In genomic region chr4:22501715-22502095, GRCh38 we compare ENCODE assay signal across 19 cellular contexts. TPM values are rescaled to one million over a fixed set of nuclear protein-coding genes. Genes with fewer than 3 reads are reported as not detected.
DNase-seq lines count a peak whose midpoint lies in the region; ATAC-seq, FAIRE-seq and TF ChIP-seq lines count a peak whose summit lies in the region.
"Had no signal": no experiment of that assay in that cellular context is flagged by ENCODE, and none has a peak within 500 bp of the region (broad histone marks: within the 10 kb centered on the region; RNA-seq: fewer than 3 reads in every experiment).

No MANE protein-coding gene starts in this region.

- CTCF ChIA-PET in activated naive CD4-positive, alpha-beta T cell treated with anti-CD3 and anti-CD28 coated beads for 36 hours (lab: Charles Lee): interaction anchor here (0.6 to 1.6 kb wide), 3 partner anchors 13 to 145 kb away, joined by 3 to 6 read pairs (median 4); no protein-coding TSS in a partner anchor

- no peak overlapping the region for H3K4me3 ChIP-seq in HUES48 (ENCODE audit: low read depth, low read length)
- H3K4me3 ChIP-seq in bronchial epithelial cell (ENCODE audit: low read depth, low read length): no peak overlapping the region
- no peak overlapping the region for H3K4me3 ChIP-seq in small intestine (ENCODE audit: low read depth in 1 of 2, low read length in 2 of 2)
- H3K4me3 ChIP-seq in transverse colon: no peak overlapping the region
- H3K4me3 ChIP-seq: A549, HAP-1 had no signal

- peaks cover 36% of the 10 kb centered on the region for H3K4me1 ChIP-seq in HUES48 (ENCODE audit: control insufficient read depth, insufficient read depth, low read length)
- peaks cover 2 to 4% of the 10 kb centered on the region in 2 donors for H3K4me1 ChIP-seq in small intestine (ENCODE audit: control insufficient read depth in 2 of 2, insufficient read depth in 1 of 2, low read depth in 1 of 2, low read length in 1 of 2)
- peaks cover 11 to 38% (median 22%) of the 10 kb centered on the region in 4 donors for H3K4me1 ChIP-seq in transverse colon

- H3K27me3 ChIP-seq in HUES48 (ENCODE audit: control insufficient read depth, insufficient read depth, low read length) (no peaks in the 10 kb centered on the region), bronchial epithelial cell (ENCODE audit: control insufficient read depth, insufficient read depth, low read length) (no peaks in the 10 kb centered on the region), small intestine (ENCODE audit: control insufficient read depth in 2 of 2, insufficient read depth in 2 of 2, low read length in 2 of 2) (no peaks in the 10 kb centered on the region), transverse colon (no peaks in the 10 kb centered on the region)

- peaks cover 29% of the 10 kb centered on the region for H3K4me1 Mint-ChIP-seq in activated naive CD4-positive, alpha-beta T cell treated with anti-CD3 and anti-CD28 coated beads for 36 hours (ENCODE audit: low read depth)
- H3K4me1 Mint-ChIP-seq: CD14-positive monocyte had no signal

- H3K9me3 Mint-ChIP-seq in activated naive CD4-positive, alpha-beta T cell treated with anti-CD3 and anti-CD28 coated beads for 36 hours: no peaks in the 10 kb centered on the region
- H3K9me3 Mint-ChIP-seq in activated naive CD4-positive, alpha-beta T cell treated with anti-CD3 and anti-CD28 coated beads, Interleukin-2, amount 50 U/mL, for 72 hours: no peaks in the 10 kb centered on the region

- peaks cover 5% of the 10 kb centered on the region for H3K36me3 Mint-ChIP-seq in activated naive CD4-positive, alpha-beta T cell treated with anti-CD3 and anti-CD28 coated beads for 36 hours (ENCODE audit: low read depth)
- H3K36me3 Mint-ChIP-seq in activated naive CD4-positive, alpha-beta T cell treated with anti-CD3 and anti-CD28 coated beads, Interleukin-2, amount 50 U/mL, for 72 hours: peaks cover 0 to 12% of the 10 kb centered on the region in 2 donors
- H3K36me3 Mint-ChIP-seq: CD14-positive monocyte had no signal

- H3K27ac ChIP-seq in HUES48 (ENCODE audit: low read depth, low read length): peak overlapping the region; percentile 43
- H3K27ac ChIP-seq in small intestine (ENCODE audit: low read depth in 1 of 2, low read length in 1 of 2): no peak overlapping the region
- H3K27ac ChIP-seq in transverse colon: no peak overlapping the region

- no peak for TF ChIP-seq POLR2A in transverse colon (IDR thresholded peaks at IDR 0.05)

- no peak overlapping the region for H3K4me3 Mint-ChIP-seq in activated naive CD4-positive, alpha-beta T cell treated with anti-CD3 and anti-CD28 coated beads for 36 hours
- H3K4me3 Mint-ChIP-seq: CD14-positive monocyte had no signal

- no peak for DNase-seq in activated naive CD4-positive, alpha-beta T cell treated with anti-CD3 and anti-CD28 coated beads for 36 hours
- no peak for DNase-seq in activated naive CD4-positive, alpha-beta T cell treated with anti-CD3 and anti-CD28 coated beads, Interleukin-2, amount 50 U/mL, for 72 hours (ENCODE audit: low spot score in 2 of 2)
- peak; percentile 76 for DNase-seq in bronchial epithelial cell (ENCODE audit: low read depth)
- no peak for DNase-seq in small intestine
- DNase-seq in transverse colon: no peak
- DNase-seq in head of caudate nucleus: no peak
- DNase-seq: COR-L47, DMS53, NCI-H1048, NCI-H146, NCI-H2107, NCI-H345, NCI-H526 treated with DMSO at 0.1 percent for 48 hours, OCI-M1 had no signal

- H3K27ac Mint-ChIP-seq in activated naive CD4-positive, alpha-beta T cell treated with anti-CD3 and anti-CD28 coated beads for 36 hours: peak overlapping the region; percentile 72
- H3K27ac Mint-ChIP-seq in activated naive CD4-positive, alpha-beta T cell treated with anti-CD3 and anti-CD28 coated beads, Interleukin-2, amount 50 U/mL, for 72 hours: peak overlapping the region in 1 of 2 donors; percentile 82
- H3K27ac Mint-ChIP-seq: CD14-positive monocyte had no signal

- ATAC-seq in activated naive CD4-positive, alpha-beta T cell treated with anti-CD3 and anti-CD28 coated beads, Interleukin-2, amount 50 U/mL, for 72 hours: no peak

- H3K9ac ChIP-seq in HUES48 (ENCODE audit: low read depth, low read length): no peak overlapping the region

- intact Hi-C loops in activated naive CD4-positive, alpha-beta T cell treated with anti-CD3 and anti-CD28 coated beads for 36 hours (cut with micrococcal nuclease): loop anchor here (1.0 to 10.0 kb wide), 8 partner anchors 13 to 1797 kb away; partner anchors contain the start of gene PACRGL
- intact Hi-C loops in transverse colon (cut with DNase I; ENCODE audit: low total_unique reads): no loop called here
- intact Hi-C loops in head of caudate nucleus (cut with DNase I): no loop called here

- H3K36me3 ChIP-seq in HUES48 (ENCODE audit: control insufficient read depth, insufficient read depth, low read length): no peaks in the 10 kb centered on the region
- H3K36me3 ChIP-seq in bronchial epithelial cell (ENCODE audit: control insufficient read depth, insufficient read depth, low read length): no peaks in the 10 kb centered on the region
- no peaks in the 10 kb centered on the region for H3K36me3 ChIP-seq in small intestine (ENCODE audit: control insufficient read depth in 2 of 2, insufficient read depth in 2 of 2, low read length in 2 of 2)
- no peaks in the 10 kb centered on the region for H3K36me3 ChIP-seq in transverse colon
- H3K36me3 ChIP-seq: HAP-1 had no signal

- TF ChIP-seq CTCF in bronchial epithelial cell (IDR thresholded peaks at IDR 0.05; ENCODE audit: insufficient read depth, low read length, severe bottlenecking) (no peak), transverse colon (IDR thresholded peaks at IDR 0.05) (no peak)

- FAIRE-seq in bronchial epithelial cell (lab: Jason Lieb, UNC) (no peak), small intestine (lab: Jason Lieb, UNC) (peak; percentile 10)
- FAIRE-seq: A549, GM18507 had no signal

- in situ Hi-C loops in transverse colon (cut with MboI; ENCODE audit: low pct_ligation_motif_present in 1 of 4, low pct_unique_long_range_greater_than_20kb in 1 of 4, low sequenced_read_pairs in 3 of 4): no loop called here

- WGBS in small intestine, 3 donors: 41 to 53% (median 43%) methylated on average over 3 of the region's 3 CpGs
- 0 to 44% methylated on average over 1 to 3 of the region's 3 CpGs for WGBS in transverse colon (ENCODE audit: low coverage in 1 of 2), 2 donors

- H3K27me3 Mint-ChIP-seq in activated naive CD4-positive, alpha-beta T cell treated with anti-CD3 and anti-CD28 coated beads for 36 hours (ENCODE audit: low read depth): no peaks in the 10 kb centered on the region

- TF ChIP-seq EP300 in transverse colon (IDR thresholded peaks at IDR 0.05; ENCODE audit: low read depth): no peak

- no peaks in the 10 kb centered on the region for H3K9me3 ChIP-seq in HUES48 (ENCODE audit: control insufficient read depth, insufficient read depth, low read length)
- no peaks in the 10 kb centered on the region for H3K9me3 ChIP-seq in small intestine (ENCODE audit: control insufficient read depth, low read depth)
- H3K9me3 ChIP-seq in transverse colon: no peaks in the 10 kb centered on the region
- H3K9me3 ChIP-seq: A549, HAP-1 had no signal

RNA-seq across cellular contexts. Expression of gene ADGRA3, which starts 14.2 kb away (rescaled TPM):
- total RNA-seq in activated naive CD4-positive, alpha-beta T cell treated with anti-CD3 and anti-CD28 coated beads for 36 hours: 10 to 100 TPM in 1 of 2 experiments, 1 to 10 TPM in 1; 9.9 to 11.0 TPM
- 10 to 100 TPM; 15.6 to 17.3 TPM for total RNA-seq in activated naive CD4-positive, alpha-beta T cell treated with anti-CD3 and anti-CD28 coated beads, Interleukin-2, amount 50 U/mL, for 72 hours
- 24.2 and 34.2 TPM in 2 replicates for total RNA-seq in bronchial epithelial cell
- polyA plus RNA-seq in small intestine: 10 to 100 TPM; 10.8 to 13.0 (median 10.8) TPM
- 100 to 1,000 TPM in 1 of 4 donors, 10 to 100 TPM in 3; 76.7 to 126 (median 91.1) TPM for total RNA-seq in transverse colon
- polyA plus RNA-seq: CD14-positive monocyte had no signal
